8 cellular contexts compared by ENCODE assay signal in the genomic region with DNA sequence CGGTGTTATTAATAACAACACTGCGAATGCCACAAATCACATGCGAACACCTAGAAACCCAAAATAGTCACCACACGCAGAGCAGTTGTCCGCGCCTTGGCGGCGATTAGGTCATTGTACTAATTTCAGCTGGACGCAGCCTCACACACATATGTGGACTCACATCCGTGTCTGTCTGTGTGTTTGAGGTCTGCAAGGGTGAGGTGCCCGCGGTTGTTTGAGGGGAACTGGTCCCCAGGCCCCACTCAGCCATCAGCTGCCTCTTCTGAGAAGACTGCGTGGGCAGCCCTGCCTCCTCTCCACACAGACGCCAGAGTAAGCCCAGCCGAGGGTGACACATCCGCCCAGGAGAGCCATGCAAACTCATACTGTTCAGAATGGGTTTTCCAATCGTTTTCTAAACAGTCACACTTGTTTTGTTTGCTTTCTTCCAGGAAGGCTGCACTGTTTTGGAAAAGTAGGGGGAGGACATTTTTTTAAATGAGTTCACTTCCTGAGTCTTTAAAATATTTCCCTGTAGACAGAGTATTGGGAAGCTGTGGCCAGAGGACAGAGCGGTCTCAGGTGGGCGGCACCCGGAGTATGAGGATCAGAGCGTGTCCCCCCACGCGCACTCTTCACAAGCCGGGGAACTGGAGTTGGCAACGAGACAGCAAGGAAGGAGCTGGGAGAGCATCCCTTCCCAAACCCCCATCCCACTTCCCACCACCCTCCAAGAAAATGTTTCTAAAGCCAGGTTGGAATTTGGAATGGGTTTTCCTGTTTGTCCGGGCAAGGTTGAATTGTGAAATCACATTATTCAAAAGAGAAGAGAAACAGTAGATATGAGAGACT. TPM values are rescaled to one million over a fixed set of nuclear protein-coding genes. Genes with fewer than 3 reads are reported as not detected.
DNase-seq lines count a peak whose midpoint lies in the region; ATAC-seq lines count a peak whose summit lies in the region.

No MANE protein-coding gene starts in this region.

- peak overlapping the region; percentile 37 to 46 for H3K4me3 ChIP-seq in duodenal mucosa (ENCODE audit: low read depth in 1 of 2, low read length in 2 of 2)

- H3K4me1 ChIP-seq in duodenal mucosa (ENCODE audit: control insufficient read depth in 1 of 2, insufficient read depth in 2 of 2, low read length in 2 of 2): peaks cover 68 to 72% of the 10 kb centered on the region in 2 donors

- no peaks in the 10 kb centered on the region for H3K9me3 Mint-ChIP-seq in activated CD4-positive, alpha-beta T cell treated with anti-CD3 and anti-CD28 coated beads, Interleukin-2, amount 10 ng/mL, durations not matched to agents 7 days and 5 days
- no peaks in the 10 kb centered on the region for H3K9me3 Mint-ChIP-seq in naive B cell
- H3K9me3 Mint-ChIP-seq in stimulated activated memory B cell treated with anti-CD40 and anti-IgM and Interleukin-4, amounts not matched to agents 10 μg/mL and 1 μg/mL and 100 μg/mL, for 72 hours: no peaks in the 10 kb centered on the region

- no peaks in the 10 kb centered on the region for H3K27me3 Mint-ChIP-seq in activated CD4-positive, alpha-beta T cell treated with anti-CD3 and anti-CD28 coated beads, Interleukin-2, amount 10 ng/mL, durations not matched to agents 7 days and 5 days
- H3K27me3 Mint-ChIP-seq in naive B cell: no peaks in the 10 kb centered on the region
- no peaks in the 10 kb centered on the region for H3K27me3 Mint-ChIP-seq in stimulated activated memory B cell treated with anti-CD40 and anti-IgM and Interleukin-4, amounts not matched to agents 10 μg/mL and 1 μg/mL and 100 μg/mL, for 72 hours

- CTCF ChIA-PET in activated CD4-positive, alpha-beta T cell treated with anti-CD3 and anti-CD28 coated beads, Interleukin-2, amount 10 ng/mL, durations not matched to agents 7 days and 5 days (lab: Charles Lee): interaction anchor here (0.6 to 2.4 kb wide), 5 partner anchors 14 to 348 kb away, joined by 3 to 6 read pairs (median 3); no protein-coding TSS in a partner anchor

- no peaks in the 10 kb centered on the region for H3K27me3 ChIP-seq in duodenal mucosa (ENCODE audit: control insufficient read depth in 1 of 2, insufficient read depth in 2 of 2, low read length in 2 of 2)

- DNase-seq in DMS53 treated with DMSO at 0.1 percent for 48 hours (lab: John Stamatoyannopoulos, UW; ENCODE audit: unreplicated experiment) (peak; percentile 75), HT1080 (ENCODE audit: low read depth) (peak; percentile 87), naive B cell (peak; percentile 51), NCI-H1694 treated with DMSO at 0.1 percent for 48 hours (lab: John Stamatoyannopoulos, UW) (no peak)
- peak; percentile 17 for DNase-seq in activated CD4-positive, alpha-beta T cell treated with anti-CD3 and anti-CD28 coated beads, Interleukin-2, amount 10 ng/mL, durations not matched to agents 7 days and 5 days

- ATAC-seq in GM21381 (IDR thresholded peaks at IDR 0.05; ENCODE audit: unreplicated experiment) (peak; percentile 63), naive B cell (ENCODE audit: low read depth in 2 of 2) (peak; percentile 76 to 84)
- ATAC-seq in stimulated activated memory B cell treated with anti-CD40 and anti-IgM and Interleukin-4, amounts not matched to agents 10 μg/mL and 1 μg/mL and 100 μg/mL, for 72 hours: peak; percentile 91

- no peaks in the 10 kb centered on the region for H3K36me3 Mint-ChIP-seq in activated CD4-positive, alpha-beta T cell treated with anti-CD3 and anti-CD28 coated beads, Interleukin-2, amount 10 ng/mL, durations not matched to agents 7 days and 5 days (ENCODE audit: low read depth)
- H3K36me3 Mint-ChIP-seq in naive B cell: no peaks in the 10 kb centered on the region
- no peaks in the 10 kb centered on the region for H3K36me3 Mint-ChIP-seq in stimulated activated memory B cell treated with anti-CD40 and anti-IgM and Interleukin-4, amounts not matched to agents 10 μg/mL and 1 μg/mL and 100 μg/mL, for 72 hours

- POLR2A ChIA-PET in activated CD4-positive, alpha-beta T cell treated with anti-CD3 and anti-CD28 coated beads, Interleukin-2, amount 10 ng/mL, durations not matched to agents 7 days and 5 days (lab: Charles Lee): no interaction called here

- no peaks in the 10 kb centered on the region for H3K36me3 ChIP-seq in duodenal mucosa (ENCODE audit: control insufficient read depth in 1 of 2, insufficient read depth in 2 of 2, low read length in 2 of 2)

- no peak overlapping the region for H3K4me3 Mint-ChIP-seq in activated CD4-positive, alpha-beta T cell treated with anti-CD3 and anti-CD28 coated beads, Interleukin-2, amount 10 ng/mL, durations not matched to agents 7 days and 5 days
- peak overlapping the region in 5 of 8 donors; percentile 35 to 78 (median 63) for H3K4me3 Mint-ChIP-seq in naive B cell
- H3K4me3 Mint-ChIP-seq in stimulated activated memory B cell treated with anti-CD40 and anti-IgM and Interleukin-4, amounts not matched to agents 10 μg/mL and 1 μg/mL and 100 μg/mL, for 72 hours: peak overlapping the region; percentile 69

- peaks cover 37% of the 10 kb centered on the region for H3K4me1 Mint-ChIP-seq in activated CD4-positive, alpha-beta T cell treated with anti-CD3 and anti-CD28 coated beads, Interleukin-2, amount 10 ng/mL, durations not matched to agents 7 days and 5 days
- peaks cover 7 to 18% (median 8%) of the 10 kb centered on the region in 3 donors for H3K4me1 Mint-ChIP-seq in naive B cell
- peaks cover 30% of the 10 kb centered on the region for H3K4me1 Mint-ChIP-seq in stimulated activated memory B cell treated with anti-CD40 and anti-IgM and Interleukin-4, amounts not matched to agents 10 μg/mL and 1 μg/mL and 100 μg/mL, for 72 hours

- H3K27ac Mint-ChIP-seq in activated CD4-positive, alpha-beta T cell treated with anti-CD3 and anti-CD28 coated beads, Interleukin-2, amount 10 ng/mL, durations not matched to agents 7 days and 5 days: peak overlapping the region; percentile 79
- H3K27ac Mint-ChIP-seq in naive B cell: peak overlapping the region in 5 of 6 donors; percentile 42 to 82 (median 65)
- H3K27ac Mint-ChIP-seq in stimulated activated memory B cell treated with anti-CD40 and anti-IgM and Interleukin-4, amounts not matched to agents 10 μg/mL and 1 μg/mL and 100 μg/mL, for 72 hours: no peak overlapping the region

- H3K9ac ChIP-seq in duodenal mucosa (ENCODE audit: low read depth in 1 of 2, low read length in 2 of 2): peak overlapping the region; percentile 57 to 67

- H3K27ac ChIP-seq in duodenal mucosa (ENCODE audit: low read depth, low read length): peak overlapping the region; percentile 89

- no peaks in the 10 kb centered on the region for H3K9me3 ChIP-seq in duodenal mucosa (ENCODE audit: control insufficient read depth in 1 of 2, low read length in 2 of 2)

RNA-seq across cellular contexts. Expression of a gene that starts 53.3 kb away (rescaled TPM):
- total RNA-seq in HT1080 (2014; rRNA removed; shearing (Covaris generic)): 86.0 and 108 TPM in 2 replicates
- 197 and 237 TPM in 2 replicates for polyA plus RNA-seq in HT1080 (2015; cell fraction: cytosol; rRNA removed)
- polyA plus RNA-seq in HT1080 (2015; cell fraction: nucleus; rRNA removed): 94.0 and 111 TPM in 2 replicates
- total RNA-seq in activated CD4-positive, alpha-beta T cell treated with anti-CD3 and anti-CD28 coated beads, Interleukin-2, amount 10 ng/mL, durations not matched to agents 7 days and 5 days: 10 to 100 TPM; 52.5 to 71.5 TPM
- 10 to 100 TPM; 41.0 to 47.9 (median 45.5) TPM for polyA plus RNA-seq in naive B cell (ENCODE audit: low read depth in 6 of 6)
